18 cellular contexts compared by ENCODE assay signal in the genomic region with DNA sequence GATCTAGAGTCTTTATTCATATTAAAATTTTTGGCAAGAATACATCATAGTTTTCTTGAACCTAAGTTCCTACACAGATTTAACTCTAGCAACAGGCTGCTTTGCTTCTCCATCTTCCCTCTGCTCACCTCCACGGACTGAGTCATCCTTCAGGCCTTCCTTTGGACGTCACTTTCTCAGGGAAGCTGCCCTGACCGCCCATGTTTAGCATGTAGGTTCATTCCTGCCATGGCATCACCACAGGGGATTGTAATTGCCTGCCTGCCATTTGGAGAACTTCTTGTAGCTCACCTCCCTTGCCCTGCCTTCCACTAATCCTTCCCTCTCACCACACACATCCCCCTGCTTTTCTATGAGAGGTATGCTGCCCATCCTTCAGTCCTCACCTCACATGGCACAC. TPM values are rescaled to one million over a fixed set of nuclear protein-coding genes. Genes with fewer than 3 reads are reported as not detected.
DNase-seq lines count a peak whose midpoint lies in the region; ATAC-seq, FAIRE-seq and TF ChIP-seq lines count a peak whose summit lies in the region.
"Had no signal": no experiment of that assay in that cellular context is flagged by ENCODE, and none has a peak within 500 bp of the region (broad histone marks: within the 10 kb centered on the region; RNA-seq: fewer than 3 reads in every experiment).

No MANE protein-coding gene starts in this region.

- no peak for TF ChIP-seq EP300 in HepG2 (IDR thresholded peaks at IDR 0.05; ENCODE audit: low read depth in 2 of 2, low read length in 2 of 2)
- no peak for TF ChIP-seq EP300 in HepG2 (CRISPR knock-in tag; IDR thresholded peaks at IDR 0.05; ENCODE audit: borderline replicate concordance)

- ATAC-seq in HepG2 (peak; percentile 60), right lobe of liver (no peak)

- H3K36me3 ChIP-seq in HepG2 (replicated peaks in 1 of 2; ENCODE audit: control insufficient read depth in 1 of 2, insufficient read depth in 2 of 2, low read length in 2 of 2), result no peaks in the 10 kb centered on the region
- H3K36me3 ChIP-seq in right lobe of liver, result no peaks in the 10 kb centered on the region
- H3K36me3 ChIP-seq: MG63, suprapubic skin had no signal

- H3K4me3 ChIP-seq in HepG2 (replicated peaks in 1 of 3; ENCODE audit: insufficient read depth in 1 of 3, low read depth in 2 of 3, low read length in 3 of 3) (no peak overlapping the region), right lobe of liver (no peak overlapping the region), fibroblast of pulmonary artery (replicated peaks; ENCODE audit: low read depth, low read length) (no peak overlapping the region)
- H3K4me3 ChIP-seq: coronary artery, MG63, suprapubic skin had no signal

- TF ChIP-seq POLR2A in HepG2 (IDR thresholded peaks at IDR 0.05; ENCODE audit: insufficient read depth in 1 of 2, low read depth in 2 of 2, low read length in 2 of 2), result no peak
- no peak for TF ChIP-seq POLR2A in right lobe of liver (IDR thresholded peaks at IDR 0.05)

- H3K4me2 ChIP-seq in HepG2 (ENCODE audit: low read depth, low read length), result no peak overlapping the region

- no peak for TF ChIP-seq RAD21 in HepG2 (CRISPR knock-in tag; IDR thresholded peaks at IDR 0.05)

- DNase-seq in HepG2 (ENCODE audit: low spot score) (no peak), right lobe of liver (no peak), RKO (ENCODE audit: low spot score) (peak; percentile 8), fibroblast of pulmonary artery (ENCODE audit: low read depth) (peak; percentile 44), urothelium cell line (ENCODE audit: low spot score) (peak; percentile 44), NCI-H2029 (lab: John Stamatoyannopoulos, UW) (no peak), NCI-H146 treated with DMSO at 0.1 percent for 48 hours (lab: John Stamatoyannopoulos, UW; ENCODE audit: unreplicated experiment) (no peak), NCI-H187 (lab: John Stamatoyannopoulos, UW) (no peak)
- DNase-seq: activated CD4-positive, alpha-beta memory T cell treated with anti-CD3 and anti-CD28 coated beads, Interleukin-2, amount 10 ng/mL, durations not matched to agents 7 days and 5 days; COR-L47; GF-D8; MG63; NCI-H2081 treated with DMSO at 0.1 percent for 48 hours; NCI-H526 had no signal

- CTCF ChIA-PET in HepG2 (lab: Yijun Ruan, JAX; ENCODE audit: low intra/inter-chr PET ratio, low total read pairs), result no interaction called here

- no peak overlapping the region for H3K27ac ChIP-seq in HepG2 (ENCODE audit: extremely low read length, insufficient read depth, low read length)
- H3K27ac ChIP-seq in right lobe of liver, result no peak overlapping the region
- H3K27ac ChIP-seq: coronary artery, suprapubic skin had no signal

- FAIRE-seq in HepG2 (lab: Jason Lieb, UNC) (no peak), urothelium cell line (lab: Jason Lieb, UNC) (no peak)
- FAIRE-seq: GM12892, HTR-8/SVneo had no signal

- H3K27me3 ChIP-seq in HepG2 (ENCODE audit: control insufficient read depth in 1 of 2, insufficient read depth in 2 of 2, low read length in 2 of 2) (no peaks in the 10 kb centered on the region), right lobe of liver (no peaks in the 10 kb centered on the region)
- H3K27me3 ChIP-seq: MG63, suprapubic skin had no signal

- H3K79me2 ChIP-seq in HepG2 (ENCODE audit: insufficient read depth, low read length), result no peaks in the 10 kb centered on the region

- H2AFZ ChIP-seq in HepG2 (ENCODE audit: low read length), result no peak overlapping the region

- intact Hi-C loops in HepG2 (cut with micrococcal nuclease; ENCODE audit: unreplicated experiment) (no loop called here), right lobe of liver (cut with DNase I) (no loop called here)

- POLR2A ChIA-PET in HepG2 (lab: Yijun Ruan, JAX), result no interaction called here

- TF ChIP-seq CTCF in HepG2 (CRISPR knock-in tag; IDR thresholded peaks at IDR 0.05) (no peak), right lobe of liver (IDR thresholded peaks at IDR 0.05) (no peak), fibroblast of pulmonary artery (IDR thresholded peaks at IDR 0.05; ENCODE audit: low read length, missing control alignments) (no peak)

- H3K4me1 ChIP-seq in HepG2 (ENCODE audit: insufficient read depth, low read length) (peaks cover 10% of the 10 kb centered on the region), right lobe of liver (no peaks in the 10 kb centered on the region)

- no TSS peak for BruUV-seq in HepG2 (replicated peaks; lab: Mats Ljungman, UMichigan)

- H3K9me3 ChIP-seq in HepG2 (ENCODE audit: low read length) (no peaks in the 10 kb centered on the region), right lobe of liver (no peaks in the 10 kb centered on the region)
- H3K9me3 ChIP-seq: suprapubic skin had no signal

- H4K20me1 ChIP-seq in HepG2 (ENCODE audit: insufficient read depth, low read length), result no peaks in the 10 kb centered on the region

- no peak overlapping the region for H3K9ac ChIP-seq in HepG2 (ENCODE audit: insufficient read depth, low read depth, low read length)

- 45% methylated on average over 3 of the region's 3 CpGs for WGBS in HepG2 (ENCODE audit: low lambda C conversion rate)
- 82% methylated on average over 3 of the region's 3 CpGs for WGBS in right lobe of liver (ENCODE audit: insufficient coverage, low coverage, low lambda C conversion rate, missing lambda C conversion rate)

- in situ Hi-C loops in HepG2 (cut with HindIII; ENCODE audit: extremely low pct_ligation_motif_present, low pct_unique_long_range_greater_than_20kb), result no loop called here

TF ChIP-seq in HepG2, 621 proteins besides CTCF, POLR2A, EP300 and RAD21 (continues in another document):
- TF ChIP-seq MNT (IDR thresholded peaks at IDR 0.05) (no peak), PLRG1 (conservative IDR thresholded peaks at IDR 0.05) (no peak), RCOR2 (CRISPR knock-in tag; IDR thresholded peaks at IDR 0.05) (no peak), ZFX (CRISPR knock-in tag; IDR thresholded peaks at IDR 0.05; ENCODE audit: low read depth) (no peak), GTF3A (CRISPR knock-in tag; conservative IDR thresholded peaks at IDR 0.05) (no peak), ARNTL (CRISPR knock-in tag; IDR thresholded peaks at IDR 0.05) (no peak), ZNF44 (CRISPR knock-in tag; IDR thresholded peaks at IDR 0.05) (no peak), KMT2A (CRISPR knock-in tag; IDR thresholded peaks at IDR 0.05) (no peak), SNRNP70 (IDR thresholded peaks at IDR 0.05; ENCODE audit: low read depth, low read length) (no peak), MED8 (CRISPR knock-in tag; IDR thresholded peaks at IDR 0.05; ENCODE audit: insufficient replicate concordance) (no peak)

RNA-seq across cellular contexts. Expression of gene B3GNT2, which starts 43.9 kb away (rescaled TPM):
- total RNA-seq in HepG2 (2016; rRNA removed; fragmentation: Illumina TruSeq; extraction: Trizol) (19.5 and 28.5 TPM in 2 replicates), right lobe of liver (10 to 100 TPM in 3 of 6 experiments, 1 to 10 TPM in 3; 9.1 to 11.0 (median 9.9) TPM)
- 5.6 and 5.7 TPM in 2 replicates for total RNA-seq in HepG2 (2016; cell fraction: cytosol; rRNA removed; fragmentation: Illumina TruSeq; extraction: Trizol; ENCODE audit: low read depth)
- total RNA-seq in HepG2 (2016; cell fraction: insoluble cytoplasmic fraction; rRNA removed; fragmentation: Illumina TruSeq; extraction: Trizol), result 19.3 and 27.8 TPM in 2 replicates
- total RNA-seq in HepG2 (2016; cell fraction: membrane; rRNA removed; fragmentation: Illumina TruSeq; extraction: Trizol), result 13.3 and 14.8 TPM in 2 replicates
- total RNA-seq in HepG2 (2016; cell fraction: nucleus; rRNA removed; fragmentation: Illumina TruSeq; extraction: Trizol), result 27.5 and 28.5 TPM in 2 replicates
- polyA plus RNA-seq in HepG2 (2011; rRNA removed), result 26.3 and 29.3 TPM in 2 replicates
- polyA plus RNA-seq in HepG2 (2011; cell fraction: cytosol; rRNA removed), result 15.9 and 28.7 TPM in 2 replicates
- polyA plus RNA-seq in HepG2 (2011; cell fraction: nucleus; rRNA removed), result 7.3 and 11.3 TPM in 2 replicates
- 54.4 and 58.5 TPM in 2 replicates for polyA plus RNA-seq in HepG2 (2012)
- 1.4 and 1.7 TPM in 2 replicates for polyA plus RNA-seq in HepG2 (2016; cell fraction: cytosol; fragmentation: Illumina TruSeq; extraction: Trizol; ENCODE audit: low read depth)
- polyA plus RNA-seq in HepG2 (2016; cell fraction: insoluble cytoplasmic fraction; fragmentation: Illumina TruSeq; extraction: Trizol; ENCODE audit: low read depth), result 17.4 and 17.6 TPM in 2 replicates
- polyA plus RNA-seq in HepG2 (2016; cell fraction: membrane; fragmentation: Illumina TruSeq; extraction: Trizol; ENCODE audit: low read depth), result 5.6 and 5.8 TPM in 2 replicates
- polyA plus RNA-seq in HepG2 (2016; cell fraction: nucleus; fragmentation: Illumina TruSeq; extraction: Trizol; ENCODE audit: insufficient read depth, low read depth), result 29.6 and 33.7 TPM in 2 replicates
- 11.0 and 33.8 TPM in 2 replicates for polyA minus RNA-seq in HepG2 (2011; rRNA and poly(A)+ RNA removed; ENCODE audit: low replicate concordance)
- 29.1 and 41.9 TPM in 2 replicates for polyA minus RNA-seq in HepG2 (2011; cell fraction: cytosol; rRNA and poly(A)+ RNA removed)
- polyA minus RNA-seq in HepG2 (2011; cell fraction: nucleus; rRNA and poly(A)+ RNA removed), result 28.5 and 42.8 TPM in 2 replicates

Comparison
In these comparisons a context has a peak if more than half of its experiments do, and no peak if none do; other contexts are left out.
1. DNase-seq: peak in RKO (single experiment), fibroblast of pulmonary artery (single experiment) and urothelium cell line (single experiment); none in HepG2 (single experiment), right lobe of liver (0 of 3), NCI-H2029 (single experiment), NCI-H146 treated with DMSO at 0.1 percent for 48 hours (single experiment) and NCI-H187 (0 of 2).